In the genomic region with DNA sequence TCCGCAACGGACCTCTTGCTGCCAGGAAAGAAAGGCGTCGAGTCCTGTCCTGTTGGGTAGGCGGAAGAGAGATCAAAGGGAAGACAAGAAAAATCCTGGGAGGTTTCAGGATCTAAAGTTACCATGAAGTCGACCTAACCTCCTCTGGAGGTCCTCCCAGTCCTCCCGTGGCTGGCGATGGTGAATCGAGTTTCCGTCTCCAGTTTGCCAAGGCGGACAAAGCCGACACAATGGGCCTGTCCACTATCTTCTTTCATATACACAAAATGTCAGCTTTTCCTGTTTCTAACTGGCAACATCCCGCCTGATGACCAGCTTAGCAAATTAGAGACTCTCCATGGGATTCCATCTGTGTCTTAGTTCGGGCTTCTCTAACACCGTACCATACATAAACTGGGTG, we compare ENCODE assay signal across 1 cellular context. TPM values are rescaled to one million over a fixed set of nuclear protein-coding genes. Genes with fewer than 3 reads are reported as not detected.
"Had no signal": no experiment of that assay in that cellular context is flagged by ENCODE, and none has a peak within 500 bp of the region (broad histone marks: within the 10 kb centered on the region; RNA-seq: fewer than 3 reads in every experiment).

No MANE protein-coding gene starts in this region.

RNA-seq across cellular contexts. Expression of gene RNU1-1, which starts 22.7 kb away (rescaled TPM):
- polyA plus RNA-seq: adipose tissue had no signal
